Comparison of ENCODE assay signal across 13 cellular contexts in the genomic region with DNA sequence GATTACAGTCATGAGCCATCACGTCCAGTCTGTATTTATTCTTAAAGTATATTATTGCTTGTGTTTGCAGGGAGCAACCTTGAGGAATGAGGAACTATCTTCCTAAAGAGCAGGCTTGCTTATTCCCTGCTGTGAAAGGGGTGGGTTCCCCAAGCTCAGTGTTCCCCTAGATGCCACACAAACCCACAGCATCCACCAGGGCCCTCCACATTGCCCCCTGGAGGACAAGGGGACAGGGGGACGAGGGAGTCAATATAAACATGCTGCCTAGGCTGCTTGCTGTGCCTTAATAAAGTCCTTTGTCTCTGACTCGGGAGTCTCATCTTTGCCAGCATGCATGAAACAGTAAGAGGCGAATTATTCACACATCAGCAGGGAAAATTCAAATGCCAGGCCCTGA. TPM values are rescaled to one million over a fixed set of nuclear protein-coding genes. Genes with fewer than 3 reads are reported as not detected.
DNase-seq lines count a peak whose midpoint lies in the region; ATAC-seq and TF ChIP-seq lines count a peak whose summit lies in the region.
"Had no signal": no experiment of that assay in that cellular context is flagged by ENCODE, and none has a peak within 500 bp of the region (broad histone marks: within the 10 kb centered on the region; RNA-seq: fewer than 3 reads in every experiment).

No MANE protein-coding gene starts in this region.

- H3K9me3 ChIP-seq in BE2C: no peaks in the 10 kb centered on the region
- H3K9me3 ChIP-seq: heart left ventricle, lower lobe of right lung, MG63 had no signal

- H3K27me3 ChIP-seq in BE2C: no peaks in the 10 kb centered on the region
- H3K27me3 ChIP-seq: heart left ventricle, MG63 had no signal

- H3K27me3 Mint-ChIP-seq in stimulated activated memory B cell treated with anti-CD40 and anti-IgM and Interleukin-4, amounts not matched to agents 10 μg/mL and 1 μg/mL and 100 μg/mL, for 72 hours: peaks cover 11% of the 10 kb centered on the region
- H3K27me3 Mint-ChIP-seq in osteocyte (ENCODE audit: unreplicated experiment): peaks cover 33% of the 10 kb centered on the region

- no peaks in the 10 kb centered on the region for H3K36me3 Mint-ChIP-seq in stimulated activated memory B cell treated with anti-CD40 and anti-IgM and Interleukin-4, amounts not matched to agents 10 μg/mL and 1 μg/mL and 100 μg/mL, for 72 hours
- H3K36me3 Mint-ChIP-seq in osteocyte (ENCODE audit: unreplicated experiment): no peaks in the 10 kb centered on the region
- H3K36me3 Mint-ChIP-seq: T-cell had no signal

- H3K36me3 ChIP-seq in BE2C: no peaks in the 10 kb centered on the region
- H3K36me3 ChIP-seq: heart left ventricle, lower lobe of right lung, MG63 had no signal

- H3K4me3 ChIP-seq in BE2C (ENCODE audit: low read depth, low read length): no peak overlapping the region
- no peak overlapping the region for H3K4me3 ChIP-seq in fibroblast of the aortic adventitia (ENCODE audit: low read depth, low read length)
- H3K4me3 ChIP-seq: heart left ventricle, lower lobe of right lung, MG63 had no signal

- no peaks in the 10 kb centered on the region for H3K4me1 ChIP-seq in BE2C
- H3K4me1 ChIP-seq: heart left ventricle, lower lobe of right lung had no signal

- in situ Hi-C loops in GM13977 (cut with MboI; ENCODE audit: low pct_unique_long_range_greater_than_20kb, low sequenced_read_pairs, unreplicated experiment): no loop called here

- TF ChIP-seq CTCF in BE2C (IDR thresholded peaks at IDR 0.05; ENCODE audit: low read depth, low read length) (0 out of 2 replicates have a peak, but pooled peaks have one; percentile 21), GM13977 (IDR thresholded peaks at IDR 0.05; ENCODE audit: extremely low read depth, insufficient read depth, missing control alignments) (peak; percentile 9), fibroblast of the aortic adventitia (IDR thresholded peaks at IDR 0.05; ENCODE audit: insufficient read depth, low read length) (peak; percentile 12), osteocyte (IDR thresholded peaks at IDR 0.05) (no peak)

- no peak overlapping the region for H3K4me3 Mint-ChIP-seq in stimulated activated memory B cell treated with anti-CD40 and anti-IgM and Interleukin-4, amounts not matched to agents 10 μg/mL and 1 μg/mL and 100 μg/mL, for 72 hours
- H3K4me3 Mint-ChIP-seq in osteocyte (ENCODE audit: unreplicated experiment): no peak overlapping the region
- H3K4me3 Mint-ChIP-seq: T-cell had no signal

- H3K27ac Mint-ChIP-seq in stimulated activated memory B cell treated with anti-CD40 and anti-IgM and Interleukin-4, amounts not matched to agents 10 μg/mL and 1 μg/mL and 100 μg/mL, for 72 hours: no peak overlapping the region
- no peak overlapping the region for H3K27ac Mint-ChIP-seq in osteocyte (ENCODE audit: unreplicated experiment)
- H3K27ac Mint-ChIP-seq: T-cell had no signal

- ATAC-seq in stimulated activated memory B cell treated with anti-CD40 and anti-IgM and Interleukin-4, amounts not matched to agents 10 μg/mL and 1 μg/mL and 100 μg/mL, for 72 hours: no peak
- ATAC-seq: heart left ventricle, lower lobe of right lung, T-cell had no signal

- DNase-seq in BE2C: no peak
- DNase-seq in GM13977 (ENCODE audit: low spot score): no peak
- DNase-seq in SIG-M5 (lab: John Stamatoyannopoulos, UW): peak; percentile 51
- no peak for DNase-seq in fibroblast of the aortic adventitia (ENCODE audit: low read depth)
- no peak for DNase-seq in DMS153 (lab: John Stamatoyannopoulos, UW)
- no peak for DNase-seq in osteocyte (ENCODE audit: extremely low spot score, unreplicated experiment)
- DNase-seq in cardiac septum (ENCODE audit: low spot score): no peak
- DNase-seq: Calu3, lower lobe of right lung, MG63, T-cell had no signal

- H3K9me3 Mint-ChIP-seq in stimulated activated memory B cell treated with anti-CD40 and anti-IgM and Interleukin-4, amounts not matched to agents 10 μg/mL and 1 μg/mL and 100 μg/mL, for 72 hours: no peaks in the 10 kb centered on the region
- H3K9me3 Mint-ChIP-seq in osteocyte (ENCODE audit: unreplicated experiment): no peaks in the 10 kb centered on the region
- H3K9me3 Mint-ChIP-seq: T-cell had no signal

- intact Hi-C loops in cardiac septum (cut with DNase I): no loop called here

- no peaks in the 10 kb centered on the region for H3K4me1 Mint-ChIP-seq in stimulated activated memory B cell treated with anti-CD40 and anti-IgM and Interleukin-4, amounts not matched to agents 10 μg/mL and 1 μg/mL and 100 μg/mL, for 72 hours
- H3K4me1 Mint-ChIP-seq in osteocyte (ENCODE audit: unreplicated experiment): no peaks in the 10 kb centered on the region
- H3K4me1 Mint-ChIP-seq: T-cell had no signal

RNA-seq across cellular contexts. Expression of a gene that starts 8.0 kb away (rescaled TPM):
- polyA plus RNA-seq in BE2C (2012; ENCODE audit: insufficient read depth, insufficient read length, low read depth): 151 TPM
- total RNA-seq in fibroblast of the aortic adventitia (ENCODE audit: low replicate concordance) (64.3 and 71.3 TPM in 2 replicates), osteocyte (78.1 and 86.6 TPM in 2 replicates), cardiac septum (121 TPM)

RNA-seq across cellular contexts. Expression of a gene that starts 19.5 kb away (rescaled TPM):
- 325 TPM for polyA plus RNA-seq in BE2C (2012; ENCODE audit: insufficient read depth, insufficient read length, low read depth)
- total RNA-seq in fibroblast of the aortic adventitia (ENCODE audit: low replicate concordance) (106 and 263 TPM in 2 replicates), osteocyte (141 and 142 TPM in 2 replicates), cardiac septum (62.2 TPM)

RNA-seq across cellular contexts. Expression of a gene that starts 20.6 kb away (rescaled TPM):
- 1.7 TPM for polyA plus RNA-seq in BE2C (2012; ENCODE audit: insufficient read depth, insufficient read length, low read depth)
- total RNA-seq in fibroblast of the aortic adventitia (ENCODE audit: low replicate concordance) (0.09 and 2.6 TPM in 2 replicates), osteocyte (9.8 and 12.8 TPM in 2 replicates), cardiac septum (4.8 TPM)
